Comparison of ENCODE assay signal across 29 cellular contexts in genomic region chr1:201485184-201485774, GRCh38. TPM values are rescaled to one million over a fixed set of nuclear protein-coding genes. Genes with fewer than 3 reads are reported as not detected.
DNase-seq lines count a peak whose midpoint lies in the region; ATAC-seq and TF ChIP-seq lines count a peak whose summit lies in the region.
"Had no signal": no experiment of that assay in that cellular context is flagged by ENCODE, and none has a peak within 500 bp of the region (broad histone marks: within the 10 kb centered on the region; RNA-seq: fewer than 3 reads in every experiment).

No MANE protein-coding gene starts in this region.

- no peak for TF ChIP-seq CTCF in right atrium auricular region (IDR thresholded peaks at IDR 0.05)
- no peak for TF ChIP-seq CTCF in heart left ventricle (IDR thresholded peaks at IDR 0.05)
- TF ChIP-seq CTCF in stomach (IDR thresholded peaks at IDR 0.05) = no peak
- TF ChIP-seq CTCF in activated CD8-positive, alpha-beta T cell treated with anti-CD3 and anti-CD28 coated beads for 36 hours (IDR thresholded peaks at IDR 0.05) = no peak

- H3K36me3 Mint-ChIP-seq in activated CD8-positive, alpha-beta T cell treated with anti-CD3 and anti-CD28 coated beads for 36 hours (ENCODE audit: low read depth) = peaks cover 11% of the 10 kb centered on the region

- no peak overlapping the region for H2AK5ac ChIP-seq in mesenchymal stem cell (ENCODE audit: low read length, severe bottlenecking)

- H3K36me3 ChIP-seq in right atrium auricular region (peaks cover 61% of the 10 kb centered on the region), heart left ventricle (peaks cover 0 to 70% (median 61%) of the 10 kb centered on the region in 9 donors), mesenchymal stem cell (ENCODE audit: control insufficient read depth in 1 of 2, insufficient read depth in 2 of 2, low read depth in 1 of 2, low read length in 2 of 2) (peaks cover 0 to 43% of the 10 kb centered on the region in 2 experiments), stomach (peaks cover 56 to 71% (median 70%) of the 10 kb centered on the region in 4 donors), MG63 (peaks cover 29% of the 10 kb centered on the region)

- H3K4me1 ChIP-seq in right atrium auricular region (peaks cover 0 to 59% of the 10 kb centered on the region in 2 donors), heart left ventricle (peaks cover 5 to 54% (median 40%) of the 10 kb centered on the region in 12 donors), mesenchymal stem cell (ENCODE audit: control insufficient read depth, insufficient read depth, low read depth, low read length) (peaks cover 27% of the 10 kb centered on the region), stomach (peaks cover 36 to 71% (median 59%) of the 10 kb centered on the region in 4 donors)

- peak overlapping the region in 1 of 2 experiments; percentile 1 for H2BK12ac ChIP-seq in mesenchymal stem cell (ENCODE audit: low read length in 2 of 2)

- H3K9me3 ChIP-seq in right atrium auricular region = no peaks in the 10 kb centered on the region
- no peaks in the 10 kb centered on the region for H3K9me3 ChIP-seq in heart left ventricle
- H3K9me3 ChIP-seq in mesenchymal stem cell (ENCODE audit: control insufficient read depth, low read length) = no peaks in the 10 kb centered on the region
- H3K9me3 ChIP-seq in stomach = no peaks in the 10 kb centered on the region
- no peaks in the 10 kb centered on the region for H3K9me3 ChIP-seq in MG63
- H3K9me3 ChIP-seq: BLaER1 treated with 17β-estradiol and CSF1 and Interleukin-3, amounts not matched to agents 10 nM and 100 nM; Caco-2; lower lobe of right lung; right lobe of liver; SJSA1 had no signal

- peak overlapping the region; percentile 19 for H4K8ac ChIP-seq in mesenchymal stem cell (ENCODE audit: low read length)

- peak overlapping the region in 1 of 2 experiments; percentile 1 for H3K18ac ChIP-seq in mesenchymal stem cell (ENCODE audit: low read depth in 1 of 2, low read length in 2 of 2)

- no peak overlapping the region for H4K91ac ChIP-seq in mesenchymal stem cell (ENCODE audit: low read length)

- H3K23ac ChIP-seq in mesenchymal stem cell (ENCODE audit: low read length in 2 of 2) = no peak overlapping the region

- TF ChIP-seq POLR2A in heart left ventricle (IDR thresholded peaks at IDR 0.05) = no peak
- TF ChIP-seq POLR2A in stomach (IDR thresholded peaks at IDR 0.05) = no peak

- TF ChIP-seq EP300 in stomach (IDR thresholded peaks at IDR 0.05) = no peak

- CTCF ChIA-PET in activated CD8-positive, alpha-beta T cell treated with anti-CD3 and anti-CD28 coated beads for 36 hours (lab: Charles Lee) = interaction anchor here (1.6 to 29.4 kb wide), 3 partner anchors 20 to 50 kb away, joined by 6 to 796 read pairs (median 149); partner anchors contain the start of gene CSRP1

- H3K9ac ChIP-seq in mesenchymal stem cell (ENCODE audit: low read length) = no peak overlapping the region

- peak overlapping the region; percentile 26 to 43 for H3K27ac ChIP-seq in right atrium auricular region
- H3K27ac ChIP-seq in heart left ventricle = peak overlapping the region in 2 of 12 donors; percentile 1 to 98
- no peak overlapping the region for H3K27ac ChIP-seq in mesenchymal stem cell (ENCODE audit: low read length, poor library complexity, severe bottlenecking)
- peak overlapping the region in 4 of 5 donors; percentile 27 to 95 (median 64) for H3K27ac ChIP-seq in stomach
- H3K27ac ChIP-seq: BLaER1 treated with 17β-estradiol and CSF1 and Interleukin-3, amounts not matched to agents 10 nM and 100 nM; brain microvascular endothelial cell; right lobe of liver; SJSA1 had no signal

- H3K4me3 Mint-ChIP-seq in activated CD8-positive, alpha-beta T cell treated with anti-CD3 and anti-CD28 coated beads for 36 hours = no peak overlapping the region
- H3K4me3 Mint-ChIP-seq: dendritic cell treated with granulocyte-macrophage colony-stimulating factor and Interleukin-4, amounts not matched to agents 40 ng/mL and 50 ng/mL, for 4 days; T-helper 1 cell treated with Interleukin-12 subunit alpha and Interleukin-12 subunit beta and Interleukin-4 antibody, amounts not matched to agents 30 μg/mL and 1 μg/mL, for 36 hours had no signal

- H3K4me3 ChIP-seq in right atrium auricular region (no peak overlapping the region), heart left ventricle (no peak overlapping the region), mesenchymal stem cell (ENCODE audit: insufficient read depth in 1 of 2, low read depth in 1 of 2, low read length in 2 of 2) (no peak overlapping the region), stomach (no peak overlapping the region), MG63 (no peak overlapping the region)
- H3K4me3 ChIP-seq: BLaER1 treated with 17β-estradiol and CSF1 and Interleukin-3, amounts not matched to agents 10 nM and 100 nM; GM12878; K562; lower lobe of right lung; right lobe of liver; SJSA1 had no signal

- no peaks in the 10 kb centered on the region for H3K9me3 Mint-ChIP-seq in activated CD8-positive, alpha-beta T cell treated with anti-CD3 and anti-CD28 coated beads for 36 hours
- H3K9me3 Mint-ChIP-seq: activated T-helper 2 cell treated with anti-CD3 and anti-CD28 coated beads, Interferon-gamma antibody, Interleukin-2, Interleukin-4, amounts not matched to agents 10 μg/mL and 5 μg/mL and 100 μg/mL, durations not matched to agents 14 hours and 24 hours and 36 hours; dendritic cell treated with granulocyte-macrophage colony-stimulating factor and Interleukin-4, amounts not matched to agents 40 ng/mL and 50 ng/mL, for 4 days; naive B cell; T-helper 1 cell treated with Interleukin-12 subunit alpha and Interleukin-12 subunit beta and Interleukin-4 antibody, amounts not matched to agents 30 μg/mL and 1 μg/mL, for 36 hours had no signal

- WGBS in heart left ventricle, 4 donors = 91 to 100% (median 96%) methylated on average over 3 to 4 of the region's 4 CpGs
- 95% methylated on average over 4 of the region's 4 CpGs for WGBS in mesenchymal stem cell
- 83 to 92% (median 91%) methylated on average over 4 of the region's 4 CpGs for WGBS in stomach, 5 donors

- no peak overlapping the region for H3K27ac Mint-ChIP-seq in activated CD8-positive, alpha-beta T cell treated with anti-CD3 and anti-CD28 coated beads for 36 hours
- H3K27ac Mint-ChIP-seq: activated T-helper 2 cell treated with anti-CD3 and anti-CD28 coated beads, Interferon-gamma antibody, Interleukin-2, Interleukin-4, amounts not matched to agents 10 μg/mL and 5 μg/mL and 100 μg/mL, durations not matched to agents 14 hours and 24 hours and 36 hours; dendritic cell treated with granulocyte-macrophage colony-stimulating factor and Interleukin-4, amounts not matched to agents 40 ng/mL and 50 ng/mL, for 4 days; T-helper 1 cell treated with Interleukin-12 subunit alpha and Interleukin-12 subunit beta and Interleukin-4 antibody, amounts not matched to agents 30 μg/mL and 1 μg/mL, for 36 hours had no signal

- no peak overlapping the region for H2AFZ ChIP-seq in mesenchymal stem cell (ENCODE audit: low read depth, low read length)

- no peak overlapping the region for H3K4ac ChIP-seq in mesenchymal stem cell (ENCODE audit: low read depth in 1 of 2, low read length in 2 of 2)

- H3K14ac ChIP-seq in mesenchymal stem cell (ENCODE audit: low read length in 2 of 2) = peak overlapping the region in 1 of 2 experiments; percentile 3

- no peaks in the 10 kb centered on the region for H3K79me1 ChIP-seq in mesenchymal stem cell (replicated peaks; ENCODE audit: low read length, poor library complexity, severe bottlenecking)

- H3K4me2 ChIP-seq in mesenchymal stem cell (ENCODE audit: low read length, poor library complexity, severe bottlenecking) = no peak overlapping the region

- ATAC-seq in heart left ventricle = no peak
- no peak for ATAC-seq in activated CD8-positive, alpha-beta T cell treated with anti-CD3 and anti-CD28 coated beads for 36 hours
- no peak for ATAC-seq in HG03354 (IDR thresholded peaks at IDR 0.05; ENCODE audit: poor library complexity, severe bottlenecking, unreplicated experiment)
- no peak for ATAC-seq in HG03097 (IDR thresholded peaks at IDR 0.05; ENCODE audit: low FRiP score, unreplicated experiment)
- ATAC-seq: GM12878, K562, lower lobe of right lung, Panc1, right lobe of liver had no signal

- DNase-seq in right atrium auricular region (ENCODE audit: low spot score) = no peak
- no peak for DNase-seq in heart left ventricle
- no peak for DNase-seq in mesenchymal stem cell
- no peak for DNase-seq in stomach
- DNase-seq in activated CD8-positive, alpha-beta T cell treated with anti-CD3 and anti-CD28 coated beads for 36 hours = no peak
- DNase-seq in MG63 = no peak
- DNase-seq: activated CD4-positive, alpha-beta T cell treated with anti-CD3 and anti-CD28 coated beads for 48 hours; brain microvascular endothelial cell; Caco-2; DMS79 treated with DMSO at 0.1 percent for 48 hours; HCEC 1CT; hippocampal formation; lower lobe of right lung; naive B cell; NCI-H1436; NCI-H510A; NK-92 treated with Interleukin-12 subunit alpha and Interleukin-12 subunit beta, amount 100 ng/mL, for 24 hours; right lobe of liver; stimulated activated CD8-positive, alpha-beta memory T cell treated with anti-CD3 and anti-CD28 coated beads, Interleukin-4, amount 100 ng/mL, for 48 hours had no signal

- H3K27me3 Mint-ChIP-seq in activated CD8-positive, alpha-beta T cell treated with anti-CD3 and anti-CD28 coated beads for 36 hours = peaks cover 15% of the 10 kb centered on the region

- POLR2A ChIA-PET in activated CD8-positive, alpha-beta T cell treated with anti-CD3 and anti-CD28 coated beads for 36 hours (lab: Charles Lee) = interaction anchor here (1.4 kb wide), 1 partner anchor 22 kb away, joined by 3 read pairs; no protein-coding TSS in a partner anchor

- H2BK5ac ChIP-seq in mesenchymal stem cell (ENCODE audit: low read depth, low read length, poor library complexity, severe bottlenecking) = no peak overlapping the region

- H3K4me1 Mint-ChIP-seq in activated CD8-positive, alpha-beta T cell treated with anti-CD3 and anti-CD28 coated beads for 36 hours (ENCODE audit: low read depth) = peaks cover 14% of the 10 kb centered on the region

- H2BK120ac ChIP-seq in mesenchymal stem cell (ENCODE audit: low read depth, low read length) = no peak overlapping the region

- peak overlapping the region; percentile 12 for H2BK15ac ChIP-seq in mesenchymal stem cell (ENCODE audit: low read depth, poor library complexity, severe bottlenecking)

- intact Hi-C loops in heart left ventricle (cut with DNase I) = no loop called here
- intact Hi-C loops in stomach (cut with DNase I; ENCODE audit: low total_unique reads) = no loop called here
- intact Hi-C loops in activated CD8-positive, alpha-beta T cell treated with anti-CD3 and anti-CD28 coated beads for 36 hours (cut with micrococcal nuclease) = no loop called here

- H3K27me3 ChIP-seq in right atrium auricular region = no peaks in the 10 kb centered on the region
- peaks cover 0 to 6% (median 0%) of the 10 kb centered on the region in 9 donors for H3K27me3 ChIP-seq in heart left ventricle
- H3K27me3 ChIP-seq in mesenchymal stem cell (ENCODE audit: control insufficient read depth in 1 of 2, insufficient read depth in 1 of 2, low read length in 2 of 2) = no peaks in the 10 kb centered on the region
- peaks cover 0 to 9% (median 0%) of the 10 kb centered on the region in 3 donors for H3K27me3 ChIP-seq in stomach
- H3K27me3 ChIP-seq in MG63 = no peaks in the 10 kb centered on the region
- H3K27me3 ChIP-seq: brain microvascular endothelial cell, right lobe of liver, SJSA1 had no signal

RNA-seq across cellular contexts. Expression of gene PHLDA3, which starts 16.3 kb away (rescaled TPM):
- total RNA-seq in right atrium auricular region = 10 to 100 TPM; 29.5 to 31.9 TPM
- 10 to 100 TPM; 18.4 to 48.1 (median 33.4) TPM for total RNA-seq in heart left ventricle
- 10 to 100 TPM; 15.2 to 22.9 TPM for polyA plus RNA-seq in heart left ventricle
- polyA plus RNA-seq in mesenchymal stem cell (2013, experiment 1 of 2) = 42.7 TPM
- polyA plus RNA-seq in mesenchymal stem cell (2013, experiment 2 of 2) = 42.7 TPM
- total RNA-seq in stomach = 10 to 100 TPM in 4 of 5 donors, 1 to 10 TPM in 1; 4.0 to 66.5 (median 12.7) TPM
- 10 to 100 TPM; 21.5 to 45.4 (median 29.9) TPM for polyA plus RNA-seq in stomach
- 1 to 10 TPM; 6.2 to 7.9 TPM for total RNA-seq in activated CD8-positive, alpha-beta T cell treated with anti-CD3 and anti-CD28 coated beads for 36 hours
- 51.7 and 72.2 TPM in 2 replicates for total RNA-seq in MG63 (2014; rRNA removed; shearing (Covaris generic); ENCODE audit: low replicate concordance)
- polyA plus RNA-seq: K562 had no signal

RNA-seq across cellular contexts. Expression of gene CSRP1, which starts 21.6 kb away (rescaled TPM):
- total RNA-seq in right atrium auricular region (100 to 1,000 TPM; 138 to 719 TPM), heart left ventricle (100 to 1,000 TPM in 2 of 9 donors, 10 to 100 TPM in 7; 35.8 to 325 (median 78.6) TPM), stomach (1,000 to 10,000 TPM in 2 of 5 donors, 100 to 1,000 TPM in 3; 304 to 2,162 (median 853) TPM)
- polyA plus RNA-seq in heart left ventricle (10 to 100 TPM; 46.6 to 81.7 TPM), stomach (100 to 1,000 TPM; 220 to 641 (median 274) TPM)
- 86.6 TPM for polyA plus RNA-seq in mesenchymal stem cell (2013, experiment 1 of 2)
- 85.7 TPM for polyA plus RNA-seq in mesenchymal stem cell (2013, experiment 2 of 2)
- total RNA-seq in activated CD8-positive, alpha-beta T cell treated with anti-CD3 and anti-CD28 coated beads for 36 hours = 10 to 100 TPM; 55.3 to 56.2 TPM
- 108 and 190 TPM in 2 replicates for total RNA-seq in MG63 (2014; rRNA removed; shearing (Covaris generic); ENCODE audit: low replicate concordance)

RNA-seq across cellular contexts. Expression of gene NAV1, which starts 53.6 kb away (rescaled TPM):
- 10 to 100 TPM; 16.3 to 32.1 TPM for total RNA-seq in right atrium auricular region
- 100 to 1,000 TPM in 1 of 9 donors, 10 to 100 TPM in 8; 58.0 to 107 (median 85.0) TPM for total RNA-seq in heart left ventricle
- 10 to 100 TPM; 30.5 to 37.6 TPM for polyA plus RNA-seq in heart left ventricle
- 51.4 TPM for polyA plus RNA-seq in mesenchymal stem cell (2013, experiment 1 of 2)
- polyA plus RNA-seq in mesenchymal stem cell (2013, experiment 2 of 2) = 45.4 TPM
- 10 to 100 TPM in 4 of 5 donors, 1 to 10 TPM in 1; 8.2 to 33.0 (median 17.3) TPM for total RNA-seq in stomach
- 1 to 10 TPM; 3.0 to 4.7 (median 4.7) TPM for polyA plus RNA-seq in stomach
- 1 to 10 TPM; 1.6 to 2.1 TPM for total RNA-seq in activated CD8-positive, alpha-beta T cell treated with anti-CD3 and anti-CD28 coated beads for 36 hours
- 17.7 and 22.9 TPM in 2 replicates for total RNA-seq in MG63 (2014; rRNA removed; shearing (Covaris generic); ENCODE audit: low replicate concordance)
